In the genomic region with DNA sequence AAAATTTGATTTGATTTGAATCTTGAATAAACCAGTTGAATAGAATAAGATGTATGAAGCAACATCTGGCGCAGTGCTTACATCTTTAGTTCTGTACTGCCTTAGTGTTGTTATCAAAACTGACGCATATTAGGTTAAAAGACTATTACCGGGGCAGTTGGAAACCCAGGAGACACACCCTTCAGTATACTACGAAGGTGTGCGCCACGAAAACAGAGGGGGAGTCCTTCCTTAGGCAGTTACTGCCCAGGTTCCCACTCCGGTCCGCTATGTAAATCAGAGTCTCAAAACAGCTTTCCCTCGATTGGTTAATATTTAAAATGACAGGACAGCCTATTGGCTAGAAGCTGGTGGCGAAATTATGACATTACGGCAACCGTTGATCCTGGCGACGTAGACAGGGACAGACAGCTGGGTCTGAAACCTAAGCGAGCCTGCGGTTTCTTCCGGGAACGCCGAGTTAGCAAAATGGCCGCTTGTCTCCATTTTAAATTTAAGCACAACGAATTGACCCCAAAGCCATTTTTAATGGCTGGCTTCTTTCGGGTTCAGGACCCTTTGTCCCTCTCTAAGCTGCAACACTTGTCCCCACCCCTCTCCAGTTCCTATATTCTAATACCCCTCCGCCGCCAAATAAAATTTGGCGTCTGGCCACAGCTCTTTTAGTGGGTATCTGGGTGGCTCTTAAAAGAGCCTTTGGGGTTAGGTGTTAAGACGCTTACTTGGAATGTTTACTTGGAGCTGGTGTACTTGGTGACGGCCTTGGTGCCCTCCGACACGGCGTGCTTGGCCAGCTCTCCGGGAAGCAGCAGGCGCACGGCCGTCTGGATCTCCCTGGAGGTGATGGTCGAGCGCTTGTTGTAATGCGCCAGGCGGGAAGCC, we compare ENCODE assay signal across 1 cellular context.
TF ChIP-seq lines count a peak whose summit lies in the region.

No MANE protein-coding gene starts in this region.

TF ChIP-seq in HepG2, 621 proteins besides CTCF, POLR2A, EP300 and RAD21 (continued from another document and continues in another):
- no peak for TF ChIP-seq XRCC5 (optimal IDR thresholded peaks at IDR 0.05; ENCODE audit: low read length)
- no peak; the same call in 1 of the 2 replicates for TF ChIP-seq KAT7 (CRISPR knock-in tag; IDR thresholded peaks at IDR 0.05; ENCODE audit: borderline replicate concordance)
- TF ChIP-seq, protein P1, sequence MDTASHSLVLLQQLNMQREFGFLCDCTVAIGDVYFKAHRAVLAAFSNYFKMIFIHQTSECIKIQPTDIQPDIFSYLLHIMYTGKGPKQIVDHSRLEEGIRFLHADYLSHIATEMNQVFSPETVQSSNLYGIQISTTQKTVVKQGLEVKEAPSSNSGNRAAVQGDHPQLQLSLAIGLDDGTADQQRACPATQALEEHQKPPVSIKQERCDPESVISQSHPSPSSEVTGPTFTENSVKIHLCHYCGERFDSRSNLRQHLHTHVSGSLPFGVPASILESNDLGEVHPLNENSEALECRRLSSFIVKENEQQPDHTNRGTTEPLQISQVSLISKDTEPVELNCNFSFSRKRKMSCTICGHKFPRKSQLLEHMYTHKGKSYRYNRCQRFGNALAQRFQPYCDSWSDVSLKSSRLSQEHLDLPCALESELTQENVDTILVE (CRISPR knock-in tag; IDR thresholded peaks at IDR 0.05): peak; percentile 84; the same call in 1 of the 2 replicates
- TF ChIP-seq ZFP36 (IDR thresholded peaks at IDR 0.05; ENCODE audit: borderline replicate concordance, low read depth, low read length, partially characterized antibody): no peak
- TF ChIP-seq ZNF317 (CRISPR knock-in tag; IDR thresholded peaks at IDR 0.05): no peak
- no peak for TF ChIP-seq ZFP62 (CRISPR knock-in tag; IDR thresholded peaks at IDR 0.05)
- peak; percentile 3; the same call in 1 of the 2 replicates for TF ChIP-seq ZNF816 (CRISPR knock-in tag; IDR thresholded peaks at IDR 0.05; ENCODE audit: borderline replicate concordance)
- peak; percentile 70 for TF ChIP-seq ZNF781 (CRISPR knock-in tag; IDR thresholded peaks at IDR 0.05; ENCODE audit: borderline replicate concordance, not compliant biosample characterization)
- peak; percentile 100 for TF ChIP-seq SAP130 (CRISPR knock-in tag; IDR thresholded peaks at IDR 0.05; ENCODE audit: low read depth)
- 0 out of 2 replicates have a peak, but pooled peaks have one; percentile 3 for TF ChIP-seq ZFP90 (CRISPR knock-in tag; IDR thresholded peaks at IDR 0.05; ENCODE audit: borderline replicate concordance)
- TF ChIP-seq ZC3H13 (CRISPR knock-in tag; IDR thresholded peaks at IDR 0.05): peak; percentile 54
- TF ChIP-seq ZNF430 (CRISPR knock-in tag; IDR thresholded peaks at IDR 0.05): peak; percentile 61; the same call in 1 of the 2 replicates
- 0 out of 2 replicates have a peak, but pooled peaks have one; percentile 19 for TF ChIP-seq MAFG (CRISPR knock-in tag; IDR thresholded peaks at IDR 0.05)
- no peak for TF ChIP-seq EZH2 (conservative IDR thresholded peaks at IDR 0.05; ENCODE audit: low read depth, low read length)
- TF ChIP-seq HNRNPK (IDR thresholded peaks at IDR 0.05; ENCODE audit: low read depth, low read length, poor library complexity, severe bottlenecking): peak; percentile 59
- no peak for TF ChIP-seq ZNF326 (CRISPR knock-in tag; IDR thresholded peaks at IDR 0.05; ENCODE audit: borderline replicate concordance)
- TF ChIP-seq, protein P2, sequence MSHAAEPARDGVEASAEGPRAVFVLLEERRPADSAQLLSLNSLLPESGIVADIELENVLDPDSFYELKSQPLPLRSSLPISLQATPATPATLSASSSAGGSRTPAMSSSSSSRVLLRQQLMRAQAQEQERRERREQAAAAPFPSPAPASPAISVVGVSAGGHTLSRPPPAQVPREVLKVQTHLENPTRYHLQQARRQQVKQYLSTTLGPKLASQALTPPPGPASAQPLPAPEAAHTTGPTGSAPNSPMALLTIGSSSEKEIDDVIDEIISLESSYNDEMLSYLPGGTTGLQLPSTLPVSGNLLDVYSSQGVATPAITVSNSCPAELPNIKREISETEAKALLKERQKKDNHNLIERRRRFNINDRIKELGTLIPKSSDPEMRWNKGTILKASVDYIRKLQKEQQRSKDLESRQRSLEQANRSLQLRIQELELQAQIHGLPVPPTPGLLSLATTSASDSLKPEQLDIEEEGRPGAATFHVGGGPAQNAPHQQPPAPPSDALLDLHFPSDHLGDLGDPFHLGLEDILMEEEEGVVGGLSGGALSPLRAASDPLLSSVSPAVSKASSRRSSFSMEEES (CRISPR knock-in tag; IDR thresholded peaks at IDR 0.05): no peak; the same call in 1 of the 2 replicates
- no peak; the same call in 1 of the 2 replicates for TF ChIP-seq ETV5 (CRISPR knock-in tag; IDR thresholded peaks at IDR 0.05; ENCODE audit: borderline replicate concordance)
- TF ChIP-seq NCOR1 (IDR thresholded peaks at IDR 0.05; ENCODE audit: borderline replicate concordance, low read length): peak; percentile 75
- TF ChIP-seq PTBP1 (IDR thresholded peaks at IDR 0.05; ENCODE audit: low read depth, low read length, poor library complexity, severe bottlenecking): peak; percentile 74
- TF ChIP-seq ZNF549 (CRISPR knock-in tag; IDR thresholded peaks at IDR 0.05): no peak
- TF ChIP-seq MIXL1 (CRISPR knock-in tag; IDR thresholded peaks at IDR 0.05): peak; percentile 91
- TF ChIP-seq, protein P3, sequence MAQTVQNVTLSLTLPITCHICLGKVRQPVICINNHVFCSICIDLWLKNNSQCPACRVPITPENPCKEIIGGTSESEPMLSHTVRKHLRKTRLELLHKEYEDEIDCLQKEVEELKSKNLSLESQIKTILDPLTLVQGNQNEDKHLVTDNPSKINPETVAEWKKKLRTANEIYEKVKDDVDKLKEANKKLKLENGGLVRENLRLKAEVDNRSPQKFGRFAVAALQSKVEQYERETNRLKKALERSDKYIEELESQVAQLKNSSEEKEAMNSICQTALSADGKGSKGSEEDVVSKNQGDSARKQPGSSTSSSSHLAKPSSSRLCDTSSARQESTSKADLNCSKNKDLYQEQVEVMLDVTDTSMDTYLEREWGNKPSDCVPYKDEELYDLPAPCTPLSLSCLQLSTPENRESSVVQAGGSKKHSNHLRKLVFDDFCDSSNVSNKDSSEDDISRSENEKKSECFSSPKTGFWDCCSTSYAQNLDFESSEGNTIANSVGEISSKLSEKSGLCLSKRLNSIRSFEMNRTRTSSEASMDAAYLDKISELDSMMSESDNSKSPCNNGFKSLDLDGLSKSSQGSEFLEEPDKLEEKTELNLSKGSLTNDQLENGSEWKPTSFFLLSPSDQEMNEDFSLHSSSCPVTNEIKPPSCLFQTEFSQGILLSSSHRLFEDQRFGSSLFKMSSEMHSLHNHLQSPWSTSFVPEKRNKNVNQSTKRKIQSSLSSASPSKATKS (CRISPR knock-in tag; IDR thresholded peaks at IDR 0.05): peak; percentile 22; the same call in 1 of the 2 replicates
- no peak for TF ChIP-seq JARID2 (CRISPR knock-in tag; IDR thresholded peaks at IDR 0.05; ENCODE audit: insufficient replicate concordance)
- TF ChIP-seq MIER2 (CRISPR knock-in tag; IDR thresholded peaks at IDR 0.05): no peak
- TF ChIP-seq, protein P4, sequence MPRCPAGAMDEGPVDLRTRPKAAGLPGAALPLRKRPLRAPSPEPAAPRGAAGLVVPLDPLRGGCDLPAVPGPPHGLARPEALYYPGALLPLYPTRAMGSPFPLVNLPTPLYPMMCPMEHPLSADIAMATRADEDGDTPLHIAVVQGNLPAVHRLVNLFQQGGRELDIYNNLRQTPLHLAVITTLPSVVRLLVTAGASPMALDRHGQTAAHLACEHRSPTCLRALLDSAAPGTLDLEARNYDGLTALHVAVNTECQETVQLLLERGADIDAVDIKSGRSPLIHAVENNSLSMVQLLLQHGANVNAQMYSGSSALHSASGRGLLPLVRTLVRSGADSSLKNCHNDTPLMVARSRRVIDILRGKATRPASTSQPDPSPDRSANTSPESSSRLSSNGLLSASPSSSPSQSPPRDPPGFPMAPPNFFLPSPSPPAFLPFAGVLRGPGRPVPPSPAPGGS (CRISPR knock-in tag; IDR thresholded peaks at IDR 0.05): no peak
- TF ChIP-seq ZNF598 (CRISPR knock-in tag; IDR thresholded peaks at IDR 0.05; ENCODE audit: borderline replicate concordance): no peak; the same call in 1 of the 2 replicates
- peak; percentile 89 for TF ChIP-seq CREM (IDR thresholded peaks at IDR 0.05)
- no peak for TF ChIP-seq CREM (CRISPR knock-in tag; IDR thresholded peaks at IDR 0.05)
- TF ChIP-seq, protein P5, sequence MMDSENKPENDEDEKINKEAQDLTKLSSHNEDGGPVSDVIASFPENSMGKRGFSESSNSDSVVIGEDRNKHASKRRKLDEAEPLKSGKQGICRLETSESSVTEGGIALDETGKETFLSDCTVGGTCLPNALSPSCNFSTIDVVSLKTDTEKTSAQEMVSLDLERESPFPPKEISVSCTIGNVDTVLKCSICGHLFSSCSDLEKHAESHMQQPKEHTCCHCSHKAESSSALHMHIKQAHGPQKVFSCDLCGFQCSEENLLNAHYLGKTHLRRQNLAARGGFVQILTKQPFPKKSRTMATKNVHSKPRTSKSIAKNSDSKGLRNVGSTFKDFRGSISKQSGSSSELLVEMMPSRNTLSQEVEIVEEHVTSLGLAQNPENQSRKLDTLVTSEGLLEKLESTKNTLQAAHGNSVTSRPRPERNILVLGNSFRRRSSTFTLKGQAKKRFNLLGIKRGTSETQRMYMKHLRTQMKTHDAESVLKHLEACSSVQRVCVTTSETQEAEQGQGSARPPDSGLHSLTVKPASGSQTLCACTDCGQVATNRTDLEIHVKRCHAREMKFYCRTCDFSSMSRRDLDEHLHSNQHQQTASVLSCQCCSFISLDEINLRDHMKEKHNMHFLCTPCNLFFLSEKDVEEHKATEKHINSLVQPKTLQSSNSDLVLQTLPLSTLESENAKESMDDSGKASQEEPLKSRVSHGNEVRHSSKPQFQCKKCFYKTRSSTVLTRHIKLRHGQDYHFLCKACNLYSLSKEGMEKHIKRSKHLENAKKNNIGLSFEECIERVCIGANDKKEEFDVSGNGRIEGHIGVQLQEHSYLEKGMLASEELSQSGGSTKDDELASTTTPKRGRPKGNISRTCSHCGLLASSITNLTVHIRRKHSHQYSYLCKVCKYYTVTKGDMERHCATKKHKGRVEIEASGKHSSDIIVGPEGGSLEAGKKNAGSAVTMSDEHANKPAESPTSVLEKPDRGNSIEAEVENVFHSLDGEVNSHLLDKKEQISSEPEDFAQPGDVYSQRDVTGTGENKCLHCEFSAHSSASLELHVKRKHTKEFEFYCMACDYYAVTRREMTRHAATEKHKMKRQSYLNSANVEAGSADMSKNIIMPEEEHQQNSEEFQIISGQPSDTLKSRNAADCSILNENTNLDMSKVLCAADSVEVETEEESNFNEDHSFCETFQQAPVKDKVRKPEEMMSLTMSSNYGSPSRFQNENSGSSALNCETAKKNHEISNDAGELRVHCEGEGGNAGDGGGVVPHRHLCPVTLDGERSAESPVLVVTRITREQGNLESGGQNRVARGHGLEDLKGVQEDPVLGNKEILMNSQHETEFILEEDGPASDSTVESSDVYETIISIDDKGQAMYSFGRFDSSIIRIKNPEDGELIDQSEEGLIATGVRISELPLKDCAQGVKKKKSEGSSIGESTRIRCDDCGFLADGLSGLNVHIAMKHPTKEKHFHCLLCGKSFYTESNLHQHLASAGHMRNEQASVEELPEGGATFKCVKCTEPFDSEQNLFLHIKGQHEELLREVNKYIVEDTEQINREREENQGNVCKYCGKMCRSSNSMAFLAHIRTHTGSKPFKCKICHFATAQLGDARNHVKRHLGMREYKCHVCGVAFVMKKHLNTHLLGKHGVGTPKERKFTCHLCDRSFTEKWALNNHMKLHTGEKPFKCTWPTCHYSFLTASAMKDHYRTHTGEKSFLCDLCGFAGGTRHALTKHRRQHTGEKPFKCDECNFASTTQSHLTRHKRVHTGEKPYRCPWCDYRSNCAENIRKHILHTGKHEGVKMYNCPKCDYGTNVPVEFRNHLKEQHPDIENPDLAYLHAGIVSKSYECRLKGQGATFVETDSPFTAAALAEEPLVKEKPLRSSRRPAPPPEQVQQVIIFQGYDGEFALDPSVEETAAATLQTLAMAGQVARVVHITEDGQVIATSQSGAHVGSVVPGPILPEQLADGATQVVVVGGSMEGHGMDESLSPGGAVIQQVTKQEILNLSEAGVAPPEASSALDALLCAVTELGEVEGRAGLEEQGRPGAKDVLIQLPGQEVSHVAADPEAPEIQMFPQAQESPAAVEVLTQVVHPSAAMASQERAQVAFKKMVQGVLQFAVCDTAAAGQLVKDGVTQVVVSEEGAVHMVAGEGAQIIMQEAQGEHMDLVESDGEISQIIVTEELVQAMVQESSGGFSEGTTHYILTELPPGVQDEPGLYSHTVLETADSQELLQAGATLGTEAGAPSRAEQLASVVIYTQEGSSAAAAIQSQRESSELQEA (CRISPR knock-in tag; IDR thresholded peaks at IDR 0.05; ENCODE audit: not compliant biosample characterization): no peak
- TF ChIP-seq, protein P6, sequence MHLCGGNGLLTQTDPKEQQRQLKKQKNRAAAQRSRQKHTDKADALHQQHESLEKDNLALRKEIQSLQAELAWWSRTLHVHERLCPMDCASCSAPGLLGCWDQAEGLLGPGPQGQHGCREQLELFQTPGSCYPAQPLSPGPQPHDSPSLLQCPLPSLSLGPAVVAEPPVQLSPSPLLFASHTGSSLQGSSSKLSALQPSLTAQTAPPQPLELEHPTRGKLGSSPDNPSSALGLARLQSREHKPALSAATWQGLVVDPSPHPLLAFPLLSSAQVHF (CRISPR knock-in tag; IDR thresholded peaks at IDR 0.05): peak; percentile 54; the same call in 1 of the 2 replicates
- no peak; the same call in none of the 2 replicates for TF ChIP-seq ELF3 (CRISPR knock-in tag; IDR thresholded peaks at IDR 0.05)
- TF ChIP-seq SRSF1 (optimal IDR thresholded peaks at IDR 0.05; ENCODE audit: low read depth, low read length): no peak
- TF ChIP-seq ZNF468 (CRISPR knock-in tag; IDR thresholded peaks at IDR 0.05): no peak
- TF ChIP-seq MED1 (CRISPR knock-in tag; IDR thresholded peaks at IDR 0.05): peak; percentile 97
- TF ChIP-seq NFYC (CRISPR knock-in tag; IDR thresholded peaks at IDR 0.05): peak; percentile 94
- no peak for TF ChIP-seq ATF7 (IDR thresholded peaks at IDR 0.05)
- TF ChIP-seq ATF7 (CRISPR knock-in tag; IDR thresholded peaks at IDR 0.05): no peak; the same call in 1 of the 2 replicates
- no peak for TF ChIP-seq TBL1XR1 (IDR thresholded peaks at IDR 0.05; ENCODE audit: borderline replicate concordance, low read length, partially characterized antibody)
- TF ChIP-seq MZF1 (CRISPR knock-in tag; IDR thresholded peaks at IDR 0.05; ENCODE audit: borderline replicate concordance): no peak
- no peak; the same call in 1 of the 2 replicates for TF ChIP-seq NRL (CRISPR knock-in tag; IDR thresholded peaks at IDR 0.05; ENCODE audit: borderline replicate concordance)
- peak; percentile 61; the same call in 1 of the 2 replicates for TF ChIP-seq ZNF788 (CRISPR knock-in tag; IDR thresholded peaks at IDR 0.05; ENCODE audit: borderline replicate concordance)
- TF ChIP-seq ZNF256 (CRISPR knock-in tag; conservative IDR thresholded peaks at IDR 0.05): no peak; the same call in 1 of the 2 replicates
- TF ChIP-seq HNRNPUL1 (IDR thresholded peaks at IDR 0.05; ENCODE audit: low read depth, low read length): no peak
- no peak; the same call in 1 of the 2 replicates for TF ChIP-seq ZNF232 (CRISPR knock-in tag; IDR thresholded peaks at IDR 0.05; ENCODE audit: borderline replicate concordance)
